ENCODE assay signal across 8 cellular contexts in genomic region chr1:21324368-21325137, GRCh38. TPM values are rescaled to one million over a fixed set of nuclear protein-coding genes. Genes with fewer than 3 reads are reported as not detected.
DNase-seq lines count a peak whose midpoint lies in the region; TF ChIP-seq lines count a peak whose summit lies in the region.

No MANE protein-coding gene starts in this region.

- H3K4me3 ChIP-seq in Jurkat, Clone E6-1 (ENCODE audit: low read length): peak overlapping the region; percentile 35
- H3K4me3 ChIP-seq in choroid plexus epithelial cell (ENCODE audit: low read depth, low read length): no peak overlapping the region
- no peak overlapping the region for H3K4me3 ChIP-seq in mesendoderm (ENCODE audit: low read length)

- peak overlapping the region; percentile 42 for H3K18ac ChIP-seq in mesendoderm (ENCODE audit: low read length)

- H3K79me1 ChIP-seq in mesendoderm (ENCODE audit: low read length): peaks cover 11% of the 10 kb centered on the region

- H3K23ac ChIP-seq in mesendoderm (ENCODE audit: low read length): no peak overlapping the region

- H3K4ac ChIP-seq in mesendoderm (ENCODE audit: low read depth, low read length): peak overlapping the region; percentile 46

- H3K79me2 ChIP-seq in mesendoderm (ENCODE audit: control insufficient read depth, insufficient read depth, low read length): no peaks in the 10 kb centered on the region

- no peak overlapping the region for H2BK15ac ChIP-seq in mesendoderm (replicated peaks; ENCODE audit: low read depth)

- no peak for TF ChIP-seq CTCF in choroid plexus epithelial cell (conservative IDR thresholded peaks at IDR 0.05; ENCODE audit: low read depth, low read length)

- H2BK120ac ChIP-seq in mesendoderm (ENCODE audit: low read depth, low read length): peak overlapping the region; percentile 33

- no CpG with 5 or more reads among the region's 14 CpGs for WGBS in mesendoderm (ENCODE audit: extremely low coverage, insufficient coverage, low lambda C conversion rate)

- peak; percentile 60 for DNase-seq in COLO668 (lab: John Stamatoyannopoulos, UW; ENCODE audit: unreplicated experiment)
- DNase-seq in Jurkat, Clone E6-1 (ENCODE audit: low read depth, low spot score): peak; percentile 62
- peak; percentile 52 for DNase-seq in activated CD4-positive, alpha-beta T cell treated with anti-CD3 and anti-CD28 coated beads for 1 hour
- DNase-seq in choroid plexus epithelial cell (ENCODE audit: low read depth): peak; percentile 85
- DNase-seq in mesendoderm: peak; percentile 93
- peak; percentile 53 to 71 for DNase-seq in stimulated activated CD8-positive, alpha-beta memory T cell treated with anti-CD3 and anti-CD28 coated beads, Interleukin-15, amount 100 ng/mL, for 4 hours (ENCODE audit: low read depth in 2 of 2)
- no peak for DNase-seq in NCI-H1105 treated with DMSO at 0.1 percent for 48 hours (lab: John Stamatoyannopoulos, UW)
- DNase-seq in COR-L47 (lab: John Stamatoyannopoulos, UW): no peak

- no peaks in the 10 kb centered on the region for H3K36me3 ChIP-seq in mesendoderm (ENCODE audit: control insufficient read depth, insufficient read depth, low read length)

- peak overlapping the region; percentile 84 for H2AK5ac ChIP-seq in mesendoderm (ENCODE audit: low read length)

- H3K9ac ChIP-seq in mesendoderm (ENCODE audit: low read length): peak overlapping the region; percentile 56

- H4K8ac ChIP-seq in mesendoderm (ENCODE audit: low read depth, low read length): no peak overlapping the region

- H3K56ac ChIP-seq in mesendoderm (ENCODE audit: low read length): peak overlapping the region; percentile 88

- peak overlapping the region; percentile 88 for H3K27ac ChIP-seq in mesendoderm (ENCODE audit: low read depth, low read length)

- no peak overlapping the region for H4K5ac ChIP-seq in mesendoderm (ENCODE audit: low read length)

- H3K4me2 ChIP-seq in mesendoderm (ENCODE audit: low read length): no peak overlapping the region

- peak overlapping the region; percentile 91 for H2BK5ac ChIP-seq in mesendoderm (ENCODE audit: low read length)

- no peaks in the 10 kb centered on the region for H3K27me3 ChIP-seq in mesendoderm (ENCODE audit: insufficient read depth, low read length, poor library complexity)

- H3K4me1 ChIP-seq in mesendoderm (ENCODE audit: control insufficient read depth, low read depth, low read length): peaks cover 42% of the 10 kb centered on the region

RNA-seq across cellular contexts. Expression of gene ECE1, which starts 34.3 kb away (rescaled TPM):
- 27.9 TPM for polyA plus RNA-seq in Jurkat, Clone E6-1 (2012; ENCODE audit: insufficient read depth, insufficient read length)
- polyA plus RNA-seq in mesendoderm (2013, experiment 1 of 2): 19.2 TPM
- 19.4 TPM for polyA plus RNA-seq in mesendoderm (2013, experiment 2 of 2)

Comparison
In these comparisons a context has a peak if more than half of its experiments do, and no peak if none do; other contexts are left out.
1. DNase-seq: peak in COLO668 (single experiment), Jurkat, Clone E6-1 (single experiment), activated CD4-positive, alpha-beta T cell treated with anti-CD3 and anti-CD28 coated beads for 1 hour (single experiment), choroid plexus epithelial cell (single experiment), mesendoderm (single experiment) and stimulated activated CD8-positive, alpha-beta memory T cell treated with anti-CD3 and anti-CD28 coated beads, Interleukin-15, amount 100 ng/mL, for 4 hours (2 of 2); none in NCI-H1105 treated with DMSO at 0.1 percent for 48 hours (single experiment) and COR-L47 (single experiment).